8 cellular contexts compared by ENCODE assay signal in genomic region chr14:63854330-63854729, GRCh38. TPM values are rescaled to one million over a fixed set of nuclear protein-coding genes. Genes with fewer than 3 reads are reported as not detected.
DNase-seq lines count a peak whose midpoint lies in the region; FAIRE-seq and TF ChIP-seq lines count a peak whose summit lies in the region.

No MANE protein-coding gene starts in this region.

- no peaks in the 10 kb centered on the region for H3K9me3 Mint-ChIP-seq in nephron progenitor cell

- H4K20me1 ChIP-seq in Karpas-422 (ENCODE audit: insufficient read depth, low read depth, low read length), result peaks cover 6% of the 10 kb centered on the region; the same call in 1 of the 2 replicates

- TF ChIP-seq CTCF in C4-2B (conservative IDR thresholded peaks at IDR 0.05) (no peak), dorsolateral prefrontal cortex (IDR thresholded peaks at IDR 0.05 in 54 of 56, conservative IDR thresholded peaks at IDR 0.05 in 2 of 56; ENCODE audit: low read depth in 1 of 56, partially characterized antibody in 56 of 56) (no peak), nephron progenitor cell (IDR thresholded peaks at IDR 0.05) (no peak), D721Med (IDR thresholded peaks at IDR 0.05; ENCODE audit: insufficient read depth, missing control alignments) (no peak)

- H3K36me3 ChIP-seq in Karpas-422 (ENCODE audit: insufficient read depth, low read length), result no peaks in the 10 kb centered on the region

- peak overlapping the region; percentile 92 for H3K4me2 ChIP-seq in Karpas-422 (ENCODE audit: low read depth, low read length, poor library complexity, severe bottlenecking)

- H3K4me1 ChIP-seq in Karpas-422 (ENCODE audit: low read length), result peaks cover 21% of the 10 kb centered on the region

- peaks cover 4% of the 10 kb centered on the region for H3K36me3 Mint-ChIP-seq in nephron progenitor cell (ENCODE audit: low read depth)

- H3K4me3 Mint-ChIP-seq in nephron progenitor cell, result peak overlapping the region; percentile 98

- H3K27ac Mint-ChIP-seq in nephron progenitor cell, result no peak overlapping the region

- H3K9me2 ChIP-seq in Karpas-422 (replicated peaks; ENCODE audit: insufficient read depth, low read length), result no peaks in the 10 kb centered on the region

- H3K27me3 ChIP-seq in Karpas-422 (ENCODE audit: low read length) (no peaks in the 10 kb centered on the region; the same call in 1 of the 2 replicates), dorsolateral prefrontal cortex (peaks cover 0 to 48% (median 9%) of the 10 kb centered on the region in 45 donors)

- H3K27ac ChIP-seq in C4-2B, result peak overlapping the region; percentile 72
- H3K27ac ChIP-seq in Karpas-422 (ENCODE audit: low read length), result no peak overlapping the region
- H3K27ac ChIP-seq in dorsolateral prefrontal cortex, result peak overlapping the region in 7 of 59 donors; percentile 29 to 84 (median 64)

- no peaks in the 10 kb centered on the region for H3K9me3 ChIP-seq in Karpas-422 (ENCODE audit: low read length)

- peak overlapping the region; percentile 87; the same call in 1 of the 2 replicates for H2AFZ ChIP-seq in Karpas-422 (ENCODE audit: low read length)

- no peaks in the 10 kb centered on the region for H3K79me2 ChIP-seq in Karpas-422 (ENCODE audit: low read length)

- H3K4me1 Mint-ChIP-seq in nephron progenitor cell, result peaks cover 28% of the 10 kb centered on the region

- DNase-seq in Karpas-422 (no peak), dorsolateral prefrontal cortex (no peak), nephron progenitor cell (no peak), amniotic stem cell (lab: John Stamatoyannopoulos, UW) (no peak), NCI-H2029 (lab: John Stamatoyannopoulos, UW) (no peak), middle frontal gyrus (ENCODE audit: extremely low spot score, low spot score) (no peak), D721Med (ENCODE audit: insufficient read length, low spot score) (no peak)

- peak overlapping the region; percentile 75 for H3K9ac ChIP-seq in Karpas-422 (ENCODE audit: low read length)

- H3K27me3 Mint-ChIP-seq in nephron progenitor cell (ENCODE audit: low read depth, poor library complexity), result peaks cover 27% of the 10 kb centered on the region

- intact Hi-C loops in dorsolateral prefrontal cortex (cut with DNase I), result no loop called here

- FAIRE-seq in D721Med (lab: Jason Lieb, UNC), result no peak

- H3K4me3 ChIP-seq in Karpas-422 (ENCODE audit: low read length) (peak overlapping the region; percentile 72), dorsolateral prefrontal cortex (peak overlapping the region in 58 of 59 donors; percentile 36 to 88 (median 68))

RNA-seq across cellular contexts. Expression of gene SYNE2, which starts 1.5 kb away (rescaled TPM):
- 22.5 and 25.9 TPM in 2 replicates for total RNA-seq in Karpas-422 (2014; rRNA removed; shearing (Covaris generic); ENCODE audit: low replicate concordance)
- total RNA-seq in dorsolateral prefrontal cortex, result 10 to 100 TPM; 17.2 to 47.5 (median 29.1) TPM
